ENCODE assay signal across 14 cellular contexts in genomic region chr17:4728124-4728523, GRCh38. TPM values are rescaled to one million over a fixed set of nuclear protein-coding genes. Genes with fewer than 3 reads are reported as not detected.
DNase-seq lines count a peak whose midpoint lies in the region; ATAC-seq and TF ChIP-seq lines count a peak whose summit lies in the region.
"Had no signal": no experiment of that assay in that cellular context is flagged by ENCODE, and none has a peak within 500 bp of the region (broad histone marks: within the 10 kb centered on the region; RNA-seq: fewer than 3 reads in every experiment).

No MANE protein-coding gene starts in this region.

- no peak for TF ChIP-seq CTCF in natural killer cell (IDR thresholded peaks at IDR 0.05)
- no peak for TF ChIP-seq CTCF in body of pancreas (IDR thresholded peaks at IDR 0.05)
- TF ChIP-seq CTCF in CD8-positive, alpha-beta T cell (IDR thresholded peaks at IDR 0.05): no peak
- no peak for TF ChIP-seq CTCF in suprapubic skin (IDR thresholded peaks at IDR 0.05)

- peak in 1 of 3 donors; percentile 26 for TF ChIP-seq POLR2A in body of pancreas (IDR thresholded peaks at IDR 0.05)
- no peak for TF ChIP-seq POLR2A in suprapubic skin (IDR thresholded peaks at IDR 0.05)

- no peaks in the 10 kb centered on the region for H3K9me3 ChIP-seq in body of pancreas
- no peaks in the 10 kb centered on the region for H3K9me3 ChIP-seq in CD8-positive, alpha-beta T cell (ENCODE audit: low read length)
- H3K9me3 ChIP-seq in suprapubic skin: no peaks in the 10 kb centered on the region
- H3K9me3 ChIP-seq: gastrocnemius medialis, psoas muscle had no signal

- H3K4me1 Mint-ChIP-seq in natural killer cell treated with Interleukin-12 subunit alpha and Interleukin-12 subunit beta and Interleukin-15 and Interleukin-18, amount 100 ng/mL, for 72 hours (ENCODE audit: low read depth in 2 of 2): peaks cover 57 to 66% of the 10 kb centered on the region in 2 donors
- H3K4me1 Mint-ChIP-seq in natural killer cell: peaks cover 11 to 12% of the 10 kb centered on the region in 2 donors
- peaks cover 20% of the 10 kb centered on the region for H3K4me1 Mint-ChIP-seq in CD8-positive, alpha-beta T cell (ENCODE audit: low read depth)

- POLR2A ChIA-PET in CD8-positive, alpha-beta T cell (lab: Charles Lee): no interaction called here

- no peaks in the 10 kb centered on the region for H3K36me3 ChIP-seq in body of pancreas (replicated peaks in 1 of 2; ENCODE audit: insufficient read depth in 1 of 2, low read depth in 2 of 2)
- no peaks in the 10 kb centered on the region for H3K36me3 ChIP-seq in CD8-positive, alpha-beta T cell (ENCODE audit: insufficient read depth, low read length)
- peaks cover 4% of the 10 kb centered on the region for H3K36me3 ChIP-seq in suprapubic skin

- peaks cover 4% of the 10 kb centered on the region for H3K36me3 Mint-ChIP-seq in natural killer cell treated with Interleukin-12 subunit alpha and Interleukin-12 subunit beta and Interleukin-15 and Interleukin-18, amount 100 ng/mL, for 72 hours
- no peaks in the 10 kb centered on the region for H3K36me3 Mint-ChIP-seq in natural killer cell
- H3K36me3 Mint-ChIP-seq in CD8-positive, alpha-beta T cell: peaks cover 5% of the 10 kb centered on the region
- H3K36me3 Mint-ChIP-seq: brain, IgD-negative memory B cell had no signal

- peaks cover 35% of the 10 kb centered on the region for H3K4me1 ChIP-seq in body of pancreas
- H3K4me1 ChIP-seq in CD8-positive, alpha-beta T cell (ENCODE audit: insufficient read depth, low read length): peaks cover 21% of the 10 kb centered on the region
- H3K4me1 ChIP-seq in suprapubic skin: peaks cover 20% of the 10 kb centered on the region

- intact Hi-C loops in natural killer cell (cut with micrococcal nuclease): no loop called here
- intact Hi-C loops in body of pancreas (cut with DNase I): no loop called here
- intact Hi-C loops in CD8-positive, alpha-beta T cell (cut with DNase I, micrococcal nuclease): no loop called here

- no peaks in the 10 kb centered on the region for H3K9me3 Mint-ChIP-seq in natural killer cell treated with Interleukin-12 subunit alpha and Interleukin-12 subunit beta and Interleukin-15 and Interleukin-18, amount 100 ng/mL, for 72 hours
- H3K9me3 Mint-ChIP-seq in natural killer cell: no peaks in the 10 kb centered on the region
- no peaks in the 10 kb centered on the region for H3K9me3 Mint-ChIP-seq in CD8-positive, alpha-beta T cell
- H3K9me3 Mint-ChIP-seq: effector memory CD8-positive, alpha-beta T cell; IgD-negative memory B cell had no signal

- no peak for TF ChIP-seq EP300 in suprapubic skin (IDR thresholded peaks at IDR 0.05)

- peak; percentile 86 for DNase-seq in natural killer cell treated with Interleukin-12 subunit alpha and Interleukin-12 subunit beta and Interleukin-15 and Interleukin-18, amount 100 ng/mL, for 72 hours (ENCODE audit: low spot score)
- DNase-seq in natural killer cell (no peak), body of pancreas (peak; percentile 63 to 83 (median 76)), NCI-H345 treated with DMSO at 0.1 percent for 48 hours (lab: John Stamatoyannopoulos, UW; ENCODE audit: unreplicated experiment) (no peak), suprapubic skin (ENCODE audit: low spot score in 2 of 2) (no peak)
- DNase-seq in CD8-positive, alpha-beta T cell: no peak
- DNase-seq: effector memory CD8-positive, alpha-beta T cell; gastrocnemius medialis; NCI-H187 treated with DMSO at 0.1 percent for 48 hours; NCI-H774; psoas muscle; stimulated activated naive CD4-positive, alpha-beta T cell had no signal

- peak; percentile 62 to 80 for ATAC-seq in natural killer cell treated with Interleukin-12 subunit alpha and Interleukin-12 subunit beta and Interleukin-15 and Interleukin-18, amount 100 ng/mL, for 72 hours
- ATAC-seq in natural killer cell (no peak), body of pancreas (peak; percentile 33)
- ATAC-seq in CD8-positive, alpha-beta T cell: no peak
- ATAC-seq: effector memory CD8-positive, alpha-beta T cell; gastrocnemius medialis; psoas muscle had no signal

- peak overlapping the region; percentile 84 for H3K4me3 Mint-ChIP-seq in natural killer cell treated with Interleukin-12 subunit alpha and Interleukin-12 subunit beta and Interleukin-15 and Interleukin-18, amount 100 ng/mL, for 72 hours
- no peak overlapping the region for H3K4me3 Mint-ChIP-seq in natural killer cell
- no peak overlapping the region for H3K4me3 Mint-ChIP-seq in CD8-positive, alpha-beta T cell
- H3K4me3 Mint-ChIP-seq: effector memory CD8-positive, alpha-beta T cell had no signal

- H3K4me3 ChIP-seq in body of pancreas (no peak overlapping the region), suprapubic skin (no peak overlapping the region)
- H3K4me3 ChIP-seq in CD8-positive, alpha-beta T cell (ENCODE audit: low read depth, low read length): no peak overlapping the region
- H3K4me3 ChIP-seq: gastrocnemius medialis, psoas muscle had no signal

- 23 to 35% methylated on average over 3 of the region's 3 CpGs for WGBS in body of pancreas, 2 donors
- 43% methylated on average over 3 of the region's 3 CpGs for WGBS in suprapubic skin

- H3K27me3 Mint-ChIP-seq in natural killer cell treated with Interleukin-12 subunit alpha and Interleukin-12 subunit beta and Interleukin-15 and Interleukin-18, amount 100 ng/mL, for 72 hours: no peaks in the 10 kb centered on the region
- no peaks in the 10 kb centered on the region for H3K27me3 Mint-ChIP-seq in natural killer cell (ENCODE audit: low read depth in 2 of 2)
- H3K27me3 Mint-ChIP-seq in CD8-positive, alpha-beta T cell (ENCODE audit: low read depth): no peaks in the 10 kb centered on the region
- H3K27me3 Mint-ChIP-seq: effector memory CD8-positive, alpha-beta T cell; IgD-negative memory B cell had no signal

- H3K27ac ChIP-seq in body of pancreas: peak overlapping the region; percentile 39 to 71 (median 68)
- no peak overlapping the region for H3K27ac ChIP-seq in CD8-positive, alpha-beta T cell (ENCODE audit: low read depth, low read length)
- no peak overlapping the region for H3K27ac ChIP-seq in suprapubic skin
- H3K27ac ChIP-seq: gastrocnemius medialis, psoas muscle had no signal

- H3K27ac Mint-ChIP-seq in natural killer cell treated with Interleukin-12 subunit alpha and Interleukin-12 subunit beta and Interleukin-15 and Interleukin-18, amount 100 ng/mL, for 72 hours: peak overlapping the region; percentile 93 to 100
- no peak overlapping the region for H3K27ac Mint-ChIP-seq in natural killer cell
- H3K27ac Mint-ChIP-seq in CD8-positive, alpha-beta T cell: no peak overlapping the region
- H3K27ac Mint-ChIP-seq: brain; effector memory CD8-positive, alpha-beta T cell; IgD-negative memory B cell had no signal

- no peaks in the 10 kb centered on the region for H3K27me3 ChIP-seq in body of pancreas
- H3K27me3 ChIP-seq in CD8-positive, alpha-beta T cell (ENCODE audit: insufficient read depth, low read length): no peaks in the 10 kb centered on the region
- H3K27me3 ChIP-seq in suprapubic skin: no peaks in the 10 kb centered on the region
- H3K27me3 ChIP-seq: gastrocnemius medialis had no signal

- CTCF ChIA-PET in CD8-positive, alpha-beta T cell (lab: Charles Lee): no interaction called here

RNA-seq across cellular contexts. Expression of gene MED11, which starts 3.1 kb away (rescaled TPM):
- total RNA-seq in natural killer cell treated with Interleukin-12 subunit alpha and Interleukin-12 subunit beta and Interleukin-15 and Interleukin-18, amount 100 ng/mL, for 72 hours: 10 to 100 TPM; 27.2 to 34.6 TPM
- total RNA-seq in natural killer cell (10 to 100 TPM in 2 of 3 donors, 1 to 10 TPM in 1; 9.1 to 15.0 (median 10.5) TPM), body of pancreas (10 to 100 TPM; 20.8 to 23.3 TPM), suprapubic skin (10 to 100 TPM; 15.0 to 38.0 (median 26.4) TPM)
- 1 to 10 TPM; 2.3 to 2.4 TPM for total RNA-seq in CD8-positive, alpha-beta T cell

RNA-seq across cellular contexts. Expression of gene ZMYND15, which starts 11.5 kb away (rescaled TPM):
- total RNA-seq in natural killer cell treated with Interleukin-12 subunit alpha and Interleukin-12 subunit beta and Interleukin-15 and Interleukin-18, amount 100 ng/mL, for 72 hours: 1 to 10 TPM; 1.0 to 2.3 TPM
- total RNA-seq in natural killer cell: 1 to 10 TPM in 1 of 3 donors, under 1 TPM in 2; 0.52 to 3.5 (median 0.93) TPM
- 1 to 10 TPM in 1 of 2 donors, under 1 TPM in 1; 0.52 to 2.3 TPM for total RNA-seq in body of pancreas
- 1 to 10 TPM; 3.1 to 3.8 TPM for total RNA-seq in CD8-positive, alpha-beta T cell
- 1 to 10 TPM in 2 of 4 donors, under 1 TPM in 2; 0.40 to 2.8 (median 1.3) TPM for total RNA-seq in suprapubic skin
- total RNA-seq: gastrocnemius medialis had no signal

RNA-seq across cellular contexts. Expression of gene CXCL16, which starts 11.6 kb away (rescaled TPM):
- 10 to 100 TPM; 22.6 to 46.3 TPM for total RNA-seq in natural killer cell treated with Interleukin-12 subunit alpha and Interleukin-12 subunit beta and Interleukin-15 and Interleukin-18, amount 100 ng/mL, for 72 hours
- total RNA-seq in natural killer cell (10 to 100 TPM in 2 of 3 donors, 1 to 10 TPM in 1; 4.0 to 31.8 (median 16.0) TPM), body of pancreas (10 to 100 TPM in 1 of 2 donors, 1 to 10 TPM in 1; 3.6 to 27.5 TPM), suprapubic skin (10 to 100 TPM; 12.5 to 33.9 (median 18.8) TPM)
- 10 to 100 TPM; 41.5 to 42.3 TPM for total RNA-seq in CD8-positive, alpha-beta T cell

RNA-seq across cellular contexts. Expression of gene ARRB2, which starts 17.7 kb away (rescaled TPM):
- 100 to 1,000 TPM; 834 to 935 TPM for total RNA-seq in natural killer cell treated with Interleukin-12 subunit alpha and Interleukin-12 subunit beta and Interleukin-15 and Interleukin-18, amount 100 ng/mL, for 72 hours
- total RNA-seq in natural killer cell (100 to 1,000 TPM; 314 to 374 (median 335) TPM), body of pancreas (10 to 100 TPM; 12.5 to 13.2 TPM), suprapubic skin (10 to 100 TPM; 12.1 to 20.6 (median 16.0) TPM)
- total RNA-seq in CD8-positive, alpha-beta T cell: 100 to 1,000 TPM; 222 to 226 TPM

RNA-seq across cellular contexts. Expression of gene PELP1, which starts 24.2 kb away (rescaled TPM):
- 100 to 1,000 TPM in 1 of 2 donors, 10 to 100 TPM in 1; 76.9 to 161 TPM for total RNA-seq in natural killer cell treated with Interleukin-12 subunit alpha and Interleukin-12 subunit beta and Interleukin-15 and Interleukin-18, amount 100 ng/mL, for 72 hours
- 10 to 100 TPM; 32.3 to 45.8 (median 43.5) TPM for total RNA-seq in natural killer cell
- total RNA-seq in body of pancreas: 10 to 100 TPM; 18.9 to 39.9 TPM
- total RNA-seq in CD8-positive, alpha-beta T cell: 10 to 100 TPM; 45.7 to 49.3 TPM
- total RNA-seq in suprapubic skin: 10 to 100 TPM; 32.2 to 79.3 (median 60.9) TPM

Comparison
In these comparisons a context has a peak if more than half of its experiments do, and no peak if none do; other contexts are left out.
1. ATAC-seq: peak in natural killer cell treated with Interleukin-12 subunit alpha and Interleukin-12 subunit beta and Interleukin-15 and Interleukin-18, amount 100 ng/mL, for 72 hours (2 of 2) and body of pancreas (single experiment); none in natural killer cell (0 of 3) and CD8-positive, alpha-beta T cell (single experiment).
2. DNase-seq: peak in natural killer cell treated with Interleukin-12 subunit alpha and Interleukin-12 subunit beta and Interleukin-15 and Interleukin-18, amount 100 ng/mL, for 72 hours (single experiment) and body of pancreas (4 of 4); none in natural killer cell (single experiment), CD8-positive, alpha-beta T cell (0 of 7), NCI-H345 treated with DMSO at 0.1 percent for 48 hours (single experiment) and suprapubic skin (0 of 2).
3. H3K27ac Mint-ChIP-seq: peak in natural killer cell treated with Interleukin-12 subunit alpha and Interleukin-12 subunit beta and Interleukin-15 and Interleukin-18, amount 100 ng/mL, for 72 hours (2 of 2); none in natural killer cell (0 of 2) and CD8-positive, alpha-beta T cell (single experiment).
4. H3K27ac ChIP-seq: peak in body of pancreas (4 of 4); none in CD8-positive, alpha-beta T cell (single experiment) and suprapubic skin (single experiment).